22 cellular contexts compared by ENCODE assay signal in genomic region chr5:59264641-59265245, GRCh38.
DNase-seq lines count a peak whose midpoint lies in the region; ATAC-seq and TF ChIP-seq lines count a peak whose summit lies in the region.
"Had no signal": no experiment of that assay in that cellular context is flagged by ENCODE, and none has a peak within 500 bp of the region (broad histone marks: within the 10 kb centered on the region; RNA-seq: fewer than 3 reads in every experiment).

No MANE protein-coding gene starts in this region.

- WGBS in suprapubic skin = 44% methylated on average over 4 of the region's 4 CpGs

- H3K36me3 ChIP-seq in muscle layer of duodenum (ENCODE audit: control insufficient read depth in 1 of 2, insufficient read depth in 2 of 2, low read length in 2 of 2) (no peaks in the 10 kb centered on the region), suprapubic skin (no peaks in the 10 kb centered on the region)

- DNase-seq in Right ventricle myocardium superior (no peak), cardiac septum (ENCODE audit: low spot score) (no peak), fibroblast of pulmonary artery (ENCODE audit: low read depth) (peak; percentile 13), retina (no peak), medulla oblongata (ENCODE audit: extremely low spot score) (no peak), suprapubic skin (ENCODE audit: low spot score in 2 of 2) (no peak), DMS53 (lab: John Stamatoyannopoulos, UW) (no peak)
- DNase-seq: activated CD8-positive, alpha-beta T cell treated with anti-CD3 and anti-CD28 coated beads, Interleukin-2, amount 10 ng/mL, durations not matched to agents 7 days and 5 days; activated naive CD8-positive, alpha-beta T cell treated with anti-CD3 and anti-CD28 coated beads, Interleukin-2, amount 10 ng/mL, durations not matched to agents 7 days and 5 days; CD4-positive, alpha-beta T cell; central memory CD4-positive, alpha-beta T cell; DND-41; effector memory CD4-positive, alpha-beta T cell; hippocampal formation; naive B cell; NCI-H1694; posterior cingulate gyrus; SHP77; stimulated activated CD4-positive, alpha-beta T cell treated with anti-CD3 and anti-CD28 coated beads, Interleukin-12 subunit alpha, Interleukin-12 subunit beta, amount 100 ng/mL, for 4 hours; T-helper 2 cell had no signal

- no peak overlapping the region for H3K4me3 ChIP-seq in fibroblast of pulmonary artery (replicated peaks; ENCODE audit: low read depth, low read length)
- no peak overlapping the region for H3K4me3 ChIP-seq in muscle layer of duodenum (ENCODE audit: low read depth in 1 of 2, low read length in 2 of 2)
- H3K4me3 ChIP-seq in suprapubic skin = no peak overlapping the region

- peak overlapping the region; percentile 35 for H3K27ac ChIP-seq in muscle layer of duodenum (ENCODE audit: low read length)
- H3K27ac ChIP-seq in suprapubic skin = no peak overlapping the region

- no peak for TF ChIP-seq CTCF in fibroblast of pulmonary artery (IDR thresholded peaks at IDR 0.05; ENCODE audit: low read length, missing control alignments)
- TF ChIP-seq CTCF in suprapubic skin (IDR thresholded peaks at IDR 0.05) = no peak

- intact Hi-C loops in Right ventricle myocardium superior (cut with DNase I) (no loop called here), cardiac septum (cut with DNase I) (no loop called here)

- ATAC-seq in Right ventricle myocardium superior (ENCODE audit: poor library complexity) = peak; percentile 58
- ATAC-seq: activated CD8-positive, alpha-beta T cell treated with anti-CD3 and anti-CD28 coated beads, Interleukin-2, amount 10 ng/mL, durations not matched to agents 7 days and 5 days; stimulated activated effector memory CD8-positive, alpha-beta T cell treated with anti-CD3 and anti-CD28 coated beads, Interleukin-12 subunit alpha, Interleukin-12 subunit beta, amount 100 ng/mL, for 72 hours had no signal

- H3K9me3 ChIP-seq in muscle layer of duodenum (ENCODE audit: control insufficient read depth in 1 of 2, low read length in 2 of 2) = no peaks in the 10 kb centered on the region
- H3K9me3 ChIP-seq in suprapubic skin = no peaks in the 10 kb centered on the region

- H3K27me3 ChIP-seq in muscle layer of duodenum (ENCODE audit: low read depth, low read length) (no peaks in the 10 kb centered on the region), suprapubic skin (no peaks in the 10 kb centered on the region)

- no peak for TF ChIP-seq POLR2A in suprapubic skin (IDR thresholded peaks at IDR 0.05)

- H3K4me1 ChIP-seq in muscle layer of duodenum (ENCODE audit: control insufficient read depth in 1 of 2, insufficient read depth in 2 of 2, low read length in 2 of 2) = peaks cover 0 to 13% of the 10 kb centered on the region in 2 donors
- H3K4me1 ChIP-seq in suprapubic skin = no peaks in the 10 kb centered on the region

- TF ChIP-seq EP300 in suprapubic skin (IDR thresholded peaks at IDR 0.05) = no peak
